Comparison of ENCODE assay signal across 18 cellular contexts in the genomic region with DNA sequence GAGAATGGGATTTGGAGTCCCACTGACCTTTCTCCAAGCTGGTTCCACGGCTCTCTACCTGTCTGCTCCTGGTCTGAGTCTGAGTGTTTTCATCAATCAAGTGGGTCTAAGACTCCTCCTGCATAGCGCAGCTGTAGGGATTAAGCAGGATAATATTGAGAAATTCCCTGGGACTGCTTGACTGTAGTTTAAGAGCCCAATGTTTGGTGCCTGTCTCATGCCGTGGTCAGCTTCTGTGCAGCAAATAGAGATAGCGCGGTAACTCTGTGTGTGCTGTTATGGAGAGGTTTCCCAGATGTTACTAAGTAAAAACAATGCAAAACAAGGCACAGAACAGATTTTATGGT. TPM values are rescaled to one million over a fixed set of nuclear protein-coding genes. Genes with fewer than 3 reads are reported as not detected.
DNase-seq lines count a peak whose midpoint lies in the region; ATAC-seq and TF ChIP-seq lines count a peak whose summit lies in the region.
"Had no signal": no experiment of that assay in that cellular context is flagged by ENCODE, and none has a peak within 500 bp of the region (broad histone marks: within the 10 kb centered on the region; RNA-seq: fewer than 3 reads in every experiment).

No MANE protein-coding gene starts in this region.

- no peak overlapping the region for H3K27ac ChIP-seq in neural progenitor cell

- H3K4me1 ChIP-seq in neural progenitor cell, result peaks cover 20% of the 10 kb centered on the region
- H3K4me1 ChIP-seq in HAP-1, result peaks cover 20% of the 10 kb centered on the region
- H3K4me1 ChIP-seq: BE2C had no signal

- no peak overlapping the region for H2AFZ ChIP-seq in neural progenitor cell (replicated peaks)

- peak overlapping the region; percentile 50 for H3K4me2 ChIP-seq in neural progenitor cell

- no peak for TF ChIP-seq POLR2A in erythroblast (IDR thresholded peaks at IDR 0.05; ENCODE audit: low read length)

- peaks cover 2% of the 10 kb centered on the region for H3K27me3 Mint-ChIP-seq in neural progenitor cell (ENCODE audit: insufficient read depth, low read depth)

- no peak overlapping the region for H3K27ac Mint-ChIP-seq in neural progenitor cell

- no peak overlapping the region for H3K9ac ChIP-seq in neural progenitor cell

- no peaks in the 10 kb centered on the region for H3K36me3 Mint-ChIP-seq in neural progenitor cell

- DNase-seq in NCI-H82 (lab: John Stamatoyannopoulos, UW) (peak; percentile 83), fibroblast of villous mesenchyme (ENCODE audit: low read depth) (peak; percentile 81), neural progenitor cell (ENCODE audit: low spot score) (no peak), HAP-1 (ENCODE audit: low spot score in 2 of 2) (no peak), erythroblast (lab: John Stamatoyannopoulos, UW) (no peak)
- no peak for DNase-seq in activated CD8-positive, alpha-beta memory T cell treated with anti-CD3 and anti-CD28 coated beads, Interleukin-2, amount 50 U/mL, for 4 hours
- DNase-seq: BE2C, DMS79, MM.1S, NCI-H1092 treated with DMSO at 0.1 percent for 48 hours, NCI-H1436 treated with DMSO at 0.1 percent for 48 hours, NCI-H2029, NCI-H226, NCI-H510A treated with DMSO at 0.1 percent for 48 hours, NCI-H748 treated with DMSO at 0.1 percent for 48 hours, SIG-M5 had no signal

- H3K27me3 ChIP-seq in neural progenitor cell (peaks cover 90% of the 10 kb centered on the region), HAP-1 (ENCODE audit: low read depth) (no peaks in the 10 kb centered on the region)
- H3K27me3 ChIP-seq: BE2C had no signal

- TF ChIP-seq CTCF in fibroblast of villous mesenchyme (IDR thresholded peaks at IDR 0.05; ENCODE audit: insufficient read depth, low read depth, low read length) (no peak), neural progenitor cell (IDR thresholded peaks at IDR 0.05) (no peak)

- H3K4me3 Mint-ChIP-seq in neural progenitor cell, result peak overlapping the region; percentile 27

- no peak for ATAC-seq in HG03439 (IDR thresholded peaks at IDR 0.05; ENCODE audit: unreplicated experiment)

- peaks cover 25% of the 10 kb centered on the region for H3F3A ChIP-seq in neural progenitor cell (ENCODE audit: low read depth)

- H3K79me2 ChIP-seq in neural progenitor cell (ENCODE audit: low read depth), result peaks cover 34% of the 10 kb centered on the region

- in situ Hi-C loops in HAP-1 (cut with MboI; ENCODE audit: low sequenced_read_pairs), result no loop called here

- H4K20me1 ChIP-seq in neural progenitor cell (ENCODE audit: low read depth), result peaks cover 97% of the 10 kb centered on the region

- H3K9me3 Mint-ChIP-seq in neural progenitor cell, result no peaks in the 10 kb centered on the region

- no peaks in the 10 kb centered on the region for H3K9me3 ChIP-seq in neural progenitor cell (ENCODE audit: low read depth)
- no peaks in the 10 kb centered on the region for H3K9me3 ChIP-seq in HAP-1
- H3K9me3 ChIP-seq: BE2C had no signal

- H3K36me3 ChIP-seq in neural progenitor cell, result no peaks in the 10 kb centered on the region
- no peaks in the 10 kb centered on the region for H3K36me3 ChIP-seq in HAP-1 (replicated peaks)
- H3K36me3 ChIP-seq: BE2C had no signal

- H3K4me3 ChIP-seq in fibroblast of villous mesenchyme (ENCODE audit: low read depth, low read length), result no peak overlapping the region
- peak overlapping the region; percentile 2 for H3K4me3 ChIP-seq in neural progenitor cell
- H3K4me3 ChIP-seq in HAP-1, result no peak overlapping the region
- H3K4me3 ChIP-seq: K562 had no signal

- H3K4me1 Mint-ChIP-seq in neural progenitor cell, result peaks cover 23% of the 10 kb centered on the region

RNA-seq across cellular contexts. Expression of gene RPTOR, which starts 21.4 kb away (rescaled TPM):
- total RNA-seq in fibroblast of villous mesenchyme (35.8 and 40.3 TPM in 2 replicates), neural progenitor cell (ENCODE audit: low replicate concordance) (7.4 and 19.9 TPM in 2 replicates)

Comparison
In these comparisons a context has a peak if more than half of its experiments do, and no peak if none do; other contexts are left out.
1. DNase-seq: peak in NCI-H82 (single experiment) and fibroblast of villous mesenchyme (single experiment); none in neural progenitor cell (single experiment), HAP-1 (0 of 2), erythroblast (0 of 2) and activated CD8-positive, alpha-beta memory T cell treated with anti-CD3 and anti-CD28 coated beads, Interleukin-2, amount 50 U/mL, for 4 hours (single experiment).